19 cellular contexts compared by ENCODE assay signal in the genomic region with DNA sequence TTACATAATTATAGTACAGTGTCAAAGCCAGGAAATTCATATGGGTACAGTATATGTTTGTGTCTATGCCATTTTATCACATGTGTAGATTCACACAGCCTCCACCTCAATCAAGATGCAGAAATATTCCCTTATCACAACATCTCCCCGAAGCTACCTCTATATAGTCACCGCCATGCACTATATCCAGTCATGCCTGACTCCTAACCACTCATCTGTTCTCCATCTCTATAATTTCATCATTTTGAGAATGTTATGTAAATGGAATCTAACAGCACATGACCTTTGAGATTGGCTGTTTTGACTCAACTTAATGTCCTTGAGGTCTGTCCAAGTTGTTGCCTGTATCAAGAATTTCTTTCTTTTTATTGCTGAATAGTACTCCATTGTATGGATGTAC. TPM values are rescaled to one million over a fixed set of nuclear protein-coding genes. Genes with fewer than 3 reads are reported as not detected.
DNase-seq lines count a peak whose midpoint lies in the region; ATAC-seq, FAIRE-seq and TF ChIP-seq lines count a peak whose summit lies in the region.
"Had no signal": no experiment of that assay in that cellular context is flagged by ENCODE, and none has a peak within 500 bp of the region (broad histone marks: within the 10 kb centered on the region; RNA-seq: fewer than 3 reads in every experiment).

No MANE protein-coding gene starts in this region.

- ATAC-seq in stimulated activated naive CD8-positive, alpha-beta T cell treated with anti-CD3 and anti-CD28 coated beads, Interleukin-15, Interleukin-2, amounts not matched to agents 100 U/mL and 50 U/mL, for 24 hours, result peak; percentile 63
- ATAC-seq in stimulated activated naive CD8-positive, alpha-beta T cell treated with anti-CD3 and anti-CD28 coated beads, Interleukin-15, amount 100 ng/mL, for 72 hours, result no peak
- peak; percentile 64 for ATAC-seq in HG02884 (IDR thresholded peaks at IDR 0.05; ENCODE audit: unreplicated experiment)
- ATAC-seq in activated B cell treated with CpG ODN at 0.5 μM for 24 hours (ENCODE audit: low read depth), result peak; percentile 49
- no peak for ATAC-seq in HG02938 (IDR thresholded peaks at IDR 0.05; ENCODE audit: unreplicated experiment)
- ATAC-seq in heart right ventricle, result no peak
- ATAC-seq: Right ventricle myocardium inferior had no signal

- TF ChIP-seq CTCF in activated B cell treated with CpG ODN at 0.5 μM for 24 hours (IDR thresholded peaks at IDR 0.05), result no peak
- TF ChIP-seq CTCF in heart right ventricle (IDR thresholded peaks at IDR 0.05), result no peak

- no peaks in the 10 kb centered on the region for H3K4me1 ChIP-seq in heart right ventricle

- H3K4me3 ChIP-seq in heart right ventricle, result no peak overlapping the region
- H3K4me3 ChIP-seq: Peyer's patch had no signal

- no peaks in the 10 kb centered on the region for H3K36me3 ChIP-seq in heart right ventricle
- H3K36me3 ChIP-seq: Peyer's patch had no signal

- H3K27ac ChIP-seq in heart right ventricle, result no peak overlapping the region
- H3K27ac ChIP-seq: Peyer's patch had no signal

- intact Hi-C loops in activated B cell treated with CpG ODN at 0.5 μM for 24 hours (cut with micrococcal nuclease) (no loop called here), heart right ventricle (cut with DNase I) (no loop called here), posterior vena cava (cut with DNase I) (no loop called here)

- H3K4me3 Mint-ChIP-seq in stimulated activated naive CD8-positive, alpha-beta T cell treated with anti-CD3 and anti-CD28 coated beads, Interleukin-15, amount 100 ng/mL, for 72 hours, result no peak overlapping the region
- H3K4me3 Mint-ChIP-seq in activated B cell treated with CpG ODN at 0.5 μM for 24 hours, result no peak overlapping the region
- H3K4me3 Mint-ChIP-seq: CD4-positive, alpha-beta T cell; H9 had no signal

- H3K27ac Mint-ChIP-seq in stimulated activated naive CD8-positive, alpha-beta T cell treated with anti-CD3 and anti-CD28 coated beads, Interleukin-15, amount 100 ng/mL, for 72 hours, result no peak overlapping the region
- no peak overlapping the region for H3K27ac Mint-ChIP-seq in activated B cell treated with CpG ODN at 0.5 μM for 24 hours
- H3K27ac Mint-ChIP-seq: CD4-positive, alpha-beta T cell; H9 had no signal

- CTCF ChIA-PET in activated B cell treated with CpG ODN at 0.5 μM for 24 hours (lab: Charles Lee), result no interaction called here

- no peaks in the 10 kb centered on the region for H3K9me3 ChIP-seq in heart right ventricle
- H3K9me3 ChIP-seq: Caco-2, Peyer's patch had no signal

- 91 to 94% methylated on average over 2 of the region's 2 CpGs for WGBS in heart right ventricle, 2 donors

- H3K27me3 Mint-ChIP-seq in stimulated activated naive CD8-positive, alpha-beta T cell treated with anti-CD3 and anti-CD28 coated beads, Interleukin-15, amount 100 ng/mL, for 72 hours, result peaks cover 51% of the 10 kb centered on the region
- H3K27me3 Mint-ChIP-seq in activated B cell treated with CpG ODN at 0.5 μM for 24 hours, result peaks cover 26% of the 10 kb centered on the region

- POLR2A ChIA-PET in activated B cell treated with CpG ODN at 0.5 μM for 24 hours (lab: Charles Lee), result no interaction called here

- H3K36me3 Mint-ChIP-seq in activated B cell treated with CpG ODN at 0.5 μM for 24 hours (ENCODE audit: low read depth), result no peaks in the 10 kb centered on the region

- DNase-seq in stimulated activated naive CD8-positive, alpha-beta T cell treated with anti-CD3 and anti-CD28 coated beads, Interleukin-15, Interleukin-2, amounts not matched to agents 100 U/mL and 50 U/mL, for 24 hours, result no peak
- DNase-seq in stimulated activated naive CD8-positive, alpha-beta T cell treated with anti-CD3 and anti-CD28 coated beads, Interleukin-15, amount 100 ng/mL, for 72 hours, result no peak
- no peak for DNase-seq in activated B cell treated with CpG ODN at 0.5 μM for 24 hours
- no peak for DNase-seq in urothelium cell line (ENCODE audit: low spot score)
- no peak for DNase-seq in heart right ventricle
- no peak for DNase-seq in posterior vena cava (ENCODE audit: low spot score)
- DNase-seq: Caco-2; CD4-positive, alpha-beta T cell; GDM1; H9; KBM-7; NCI-H1105; NCI-H748 treated with DMSO at 0.1 percent for 48 hours; NK-92 treated with Interleukin-12 subunit alpha and Interleukin-12 subunit beta, amount 100 ng/mL, for 24 hours; Peyer's patch had no signal

- H3K9me3 Mint-ChIP-seq in stimulated activated naive CD8-positive, alpha-beta T cell treated with anti-CD3 and anti-CD28 coated beads, Interleukin-15, amount 100 ng/mL, for 72 hours, result no peaks in the 10 kb centered on the region
- H3K9me3 Mint-ChIP-seq in activated B cell treated with CpG ODN at 0.5 μM for 24 hours, result no peaks in the 10 kb centered on the region
- H3K9me3 Mint-ChIP-seq: CD4-positive, alpha-beta T cell; H9 had no signal

- peaks cover 0 to 9% (median 0%) of the 10 kb centered on the region in 7 donors for H3K27me3 ChIP-seq in heart right ventricle
- H3K27me3 ChIP-seq: Peyer's patch had no signal

- FAIRE-seq in urothelium cell line (lab: Jason Lieb, UNC), result peak; percentile 9
- FAIRE-seq: A204.1 had no signal

- H3K4me1 Mint-ChIP-seq in stimulated activated naive CD8-positive, alpha-beta T cell treated with anti-CD3 and anti-CD28 coated beads, Interleukin-15, amount 100 ng/mL, for 72 hours, result no peaks in the 10 kb centered on the region
- H3K4me1 Mint-ChIP-seq in activated B cell treated with CpG ODN at 0.5 μM for 24 hours, result no peaks in the 10 kb centered on the region
- H3K4me1 Mint-ChIP-seq: H9 had no signal

RNA-seq across cellular contexts. Expression of gene SLC25A13, which starts 22.3 kb away (rescaled TPM):
- total RNA-seq in activated B cell treated with CpG ODN at 0.5 μM for 24 hours (28.5 and 29.1 TPM in 2 replicates), heart right ventricle (10 to 100 TPM in 5 of 10 donors, 1 to 10 TPM in 5; 6.5 to 15.3 (median 10.3) TPM), posterior vena cava (10 to 100 TPM; 26.4 to 27.3 TPM)
- polyA plus RNA-seq in heart right ventricle, result 1 to 10 TPM; 5.2 to 8.1 TPM

Comparison
In these comparisons a context has a peak if more than half of its experiments do, and no peak if none do; other contexts are left out.
1. ATAC-seq: peak in stimulated activated naive CD8-positive, alpha-beta T cell treated with anti-CD3 and anti-CD28 coated beads, Interleukin-15, Interleukin-2, amounts not matched to agents 100 U/mL and 50 U/mL, for 24 hours (single experiment), HG02884 (single experiment) and activated B cell treated with CpG ODN at 0.5 μM for 24 hours (single experiment); none in stimulated activated naive CD8-positive, alpha-beta T cell treated with anti-CD3 and anti-CD28 coated beads, Interleukin-15, amount 100 ng/mL, for 72 hours (single experiment), HG02938 (single experiment) and heart right ventricle (0 of 8).